ENCODE assay signal across 12 cellular contexts in the genomic region with DNA sequence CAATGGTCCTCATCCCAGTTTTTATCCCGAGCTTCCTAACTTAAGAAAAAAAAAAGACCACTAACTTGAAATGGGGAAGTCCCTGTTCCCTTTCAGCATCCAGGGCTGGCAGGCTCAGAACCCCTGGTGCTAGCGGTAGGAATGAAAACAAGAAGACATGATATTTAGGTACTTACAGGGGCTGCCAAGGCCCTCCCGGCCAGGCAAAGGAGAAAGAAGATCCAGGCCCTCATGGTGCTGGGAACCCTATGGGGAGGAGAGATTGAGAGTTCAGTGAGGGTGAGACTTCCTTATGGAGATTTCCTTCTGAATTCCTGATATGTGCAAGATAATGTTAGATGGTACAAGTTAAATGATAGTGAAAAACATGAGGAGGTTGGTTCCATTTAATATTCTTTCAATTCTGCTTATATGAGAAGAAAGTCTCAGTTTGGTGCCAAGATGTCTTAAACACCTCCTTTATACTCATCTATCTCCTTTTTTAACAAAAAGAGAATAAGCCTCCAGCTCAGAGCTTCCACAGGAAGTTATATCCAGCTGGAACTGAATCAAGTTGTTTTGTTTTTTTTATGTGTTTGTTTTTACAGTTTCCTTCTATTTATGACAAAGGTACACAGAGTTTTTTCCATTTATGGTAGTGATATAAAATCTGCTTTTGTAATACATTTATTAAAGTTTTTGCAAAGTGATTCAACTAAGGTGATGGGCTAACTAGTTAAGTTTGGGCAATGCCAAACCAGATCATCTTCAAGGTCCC. TPM values are rescaled to one million over a fixed set of nuclear protein-coding genes. Genes with fewer than 3 reads are reported as not detected.
DNase-seq lines count a peak whose midpoint lies in the region; ATAC-seq, FAIRE-seq and TF ChIP-seq lines count a peak whose summit lies in the region.
"Had no signal": no experiment of that assay in that cellular context is flagged by ENCODE, and none has a peak within 500 bp of the region (broad histone marks: within the 10 kb centered on the region; RNA-seq: fewer than 3 reads in every experiment).

No MANE protein-coding gene starts in this region.

- H3K27me3 ChIP-seq in A673 (replicated peaks; ENCODE audit: insufficient read depth, low read depth, low read length, poor library complexity) (no peaks in the 10 kb centered on the region), ectodermal cell (ENCODE audit: control insufficient read depth, insufficient read depth, low read length, poor library complexity, severe bottlenecking) (no peaks in the 10 kb centered on the region), pancreas (no peaks in the 10 kb centered on the region)

- H3K9me3 ChIP-seq in A673 (ENCODE audit: low read depth, low read length, poor library complexity, severe bottlenecking) (no peaks in the 10 kb centered on the region), ectodermal cell (ENCODE audit: control insufficient read depth, low read length) (no peaks in the 10 kb centered on the region), pancreas (no peaks in the 10 kb centered on the region)
- H3K9me3 ChIP-seq: mucosa of descending colon had no signal

- no TSS peak for BruUV-seq in A673 (replicated peaks; lab: Mats Ljungman, UMichigan)

- H3K27ac ChIP-seq in A673 (ENCODE audit: low read depth, low read length, poor library complexity, severe bottlenecking) (peak overlapping the region; percentile 74), ectodermal cell (ENCODE audit: insufficient read depth, low read depth, low read length, poor library complexity, severe bottlenecking) (peak overlapping the region; percentile 65), pancreas (peak overlapping the region in 1 of 4 donors; percentile 33)

- POLR2A ChIA-PET in A673 (lab: Charles Lee; ENCODE audit: low non-redundant PET): no interaction called here

- no peak for TF ChIP-seq CTCF in A673 (conservative IDR thresholded peaks at IDR 0.05; ENCODE audit: low read depth, low read length)
- TF ChIP-seq CTCF in nephron progenitor cell (IDR thresholded peaks at IDR 0.05): no peak
- no peak for TF ChIP-seq CTCF in pancreas (IDR thresholded peaks at IDR 0.05)

- no peak overlapping the region for H3K4me3 ChIP-seq in A673 (ENCODE audit: low read depth, low read length, poor library complexity, severe bottlenecking)
- H3K4me3 ChIP-seq in ectodermal cell (ENCODE audit: insufficient read depth, low read depth, low read length): no peak overlapping the region
- H3K4me3 ChIP-seq in pancreas: no peak overlapping the region
- H3K4me3 ChIP-seq: mucosa of descending colon had no signal

- peak overlapping the region; percentile 73 for H3K27ac Mint-ChIP-seq in nephron progenitor cell
- H3K27ac Mint-ChIP-seq: activated T-helper 1 cell treated with anti-CD3 and anti-CD28 coated beads, Interleukin-12 subunit alpha, Interleukin-12 subunit beta, Interleukin-2, Interleukin-4 antibody, amounts not matched to agents 30 ng/mL and 10 ng/mL and 1 ng/mL, durations not matched to agents 14 hours and 24 hours and 36 hours had no signal

- CTCF ChIA-PET in A673 (lab: Charles Lee): no interaction called here

- H3K4me3 Mint-ChIP-seq in nephron progenitor cell: no peak overlapping the region
- H3K4me3 Mint-ChIP-seq: activated T-helper 1 cell treated with anti-CD3 and anti-CD28 coated beads, Interleukin-12 subunit alpha, Interleukin-12 subunit beta, Interleukin-2, Interleukin-4 antibody, amounts not matched to agents 30 ng/mL and 10 ng/mL and 1 ng/mL, durations not matched to agents 14 hours and 24 hours and 36 hours had no signal

- peaks cover 53% of the 10 kb centered on the region for H3K36me3 Mint-ChIP-seq in nephron progenitor cell (ENCODE audit: low read depth)

- 68 to 69% methylated on average over 3 of the region's 3 CpGs for WGBS in ectodermal cell, 2 experiments
- 67 to 81% methylated on average over 3 of the region's 3 CpGs for WGBS in pancreas, 2 donors

- H3K4me1 ChIP-seq in A673 (ENCODE audit: insufficient read depth, low read length, poor library complexity, severe bottlenecking): peaks cover 35% of the 10 kb centered on the region
- H3K4me1 ChIP-seq in ectodermal cell (ENCODE audit: control insufficient read depth, insufficient read depth, low read length): peaks cover 32% of the 10 kb centered on the region
- peaks cover 0 to 2% (median 0%) of the 10 kb centered on the region in 3 donors for H3K4me1 ChIP-seq in pancreas

- H3K36me3 ChIP-seq in A673 (ENCODE audit: insufficient read depth, low read length, poor library complexity, severe bottlenecking) (peaks cover 25% of the 10 kb centered on the region), ectodermal cell (ENCODE audit: control insufficient read depth, insufficient read depth, low read length) (peaks cover 31% of the 10 kb centered on the region), pancreas (no peaks in the 10 kb centered on the region)

- intact Hi-C loops in A673 (cut with micrococcal nuclease; ENCODE audit: unreplicated experiment) (no loop called here), pancreas (cut with DNase I) (no loop called here)

- no peaks in the 10 kb centered on the region for H3K27me3 Mint-ChIP-seq in nephron progenitor cell (ENCODE audit: low read depth, poor library complexity)

- peaks cover 65% of the 10 kb centered on the region for H3K4me1 Mint-ChIP-seq in nephron progenitor cell

- H3K9me3 Mint-ChIP-seq in nephron progenitor cell: no peaks in the 10 kb centered on the region
- H3K9me3 Mint-ChIP-seq: activated T-helper 1 cell treated with anti-CD3 and anti-CD28 coated beads, Interleukin-12 subunit alpha, Interleukin-12 subunit beta, Interleukin-2, Interleukin-4 antibody, amounts not matched to agents 30 ng/mL and 10 ng/mL and 1 ng/mL, durations not matched to agents 14 hours and 24 hours and 36 hours had no signal

- FAIRE-seq in pancreas (lab: Jason Lieb, UNC): no peak

- DNase-seq in A673 (ENCODE audit: low spot score) (peak; percentile 33), Kasumi-1 (lab: John Stamatoyannopoulos, UW) (peak; percentile 32 to 33), nephron progenitor cell (no peak), NCI-H524 treated with DMSO at 0.1 percent for 48 hours (lab: John Stamatoyannopoulos, UW) (no peak), pancreas (no peak)
- no peak for DNase-seq in activated CD4-positive, alpha-beta T cell treated with anti-CD3 and anti-CD28 coated beads, Interleukin-2, amount 50 U/mL, for 48 hours
- DNase-seq: mucosa of descending colon; NCI-H2081; stimulated activated CD4-positive, alpha-beta T cell treated with anti-CD3 and anti-CD28 coated beads, Interleukin-4, amount 100 ng/mL, for 4 hours had no signal

- ATAC-seq in GM18517 (IDR thresholded peaks at IDR 0.05; ENCODE audit: unreplicated experiment) (no peak), pancreas (no peak)
- ATAC-seq: mucosa of descending colon had no signal

RNA-seq across cellular contexts. Expression of a gene that starts 10.6 kb away (rescaled TPM):
- total RNA-seq in A673 (2021) (268 and 339 TPM in 2 replicates), pancreas (100 to 1,000 TPM in 3 of 6 donors, 10 to 100 TPM in 3; 35.5 to 608 (median 86.6) TPM)
- polyA plus RNA-seq in ectodermal cell (2013, experiment 1 of 4): 665 TPM
- 611 TPM for polyA plus RNA-seq in ectodermal cell (2013, experiment 2 of 4)
- polyA plus RNA-seq in ectodermal cell (2013, experiment 3 of 4): 459 TPM
- polyA plus RNA-seq in ectodermal cell (2013, experiment 4 of 4): 544 TPM
- polyA plus RNA-seq in pancreas: 10 to 100 TPM; 27.2 to 57.1 TPM
- total RNA-seq: activated T-helper 1 cell treated with anti-CD3 and anti-CD28 coated beads, Interleukin-12 subunit alpha, Interleukin-12 subunit beta, Interleukin-2, Interleukin-4 antibody, amounts not matched to agents 30 ng/mL and 10 ng/mL and 1 ng/mL, durations not matched to agents 14 hours and 24 hours and 36 hours had no signal

Comparison
In these comparisons a context has a peak if more than half of its experiments do, and no peak if none do; other contexts are left out.
1. DNase-seq: peak in A673 (single experiment) and Kasumi-1 (2 of 2); none in nephron progenitor cell (single experiment), NCI-H524 treated with DMSO at 0.1 percent for 48 hours (single experiment), activated CD4-positive, alpha-beta T cell treated with anti-CD3 and anti-CD28 coated beads, Interleukin-2, amount 50 U/mL, for 48 hours (0 of 2) and pancreas (0 of 6).